In the genomic region with DNA sequence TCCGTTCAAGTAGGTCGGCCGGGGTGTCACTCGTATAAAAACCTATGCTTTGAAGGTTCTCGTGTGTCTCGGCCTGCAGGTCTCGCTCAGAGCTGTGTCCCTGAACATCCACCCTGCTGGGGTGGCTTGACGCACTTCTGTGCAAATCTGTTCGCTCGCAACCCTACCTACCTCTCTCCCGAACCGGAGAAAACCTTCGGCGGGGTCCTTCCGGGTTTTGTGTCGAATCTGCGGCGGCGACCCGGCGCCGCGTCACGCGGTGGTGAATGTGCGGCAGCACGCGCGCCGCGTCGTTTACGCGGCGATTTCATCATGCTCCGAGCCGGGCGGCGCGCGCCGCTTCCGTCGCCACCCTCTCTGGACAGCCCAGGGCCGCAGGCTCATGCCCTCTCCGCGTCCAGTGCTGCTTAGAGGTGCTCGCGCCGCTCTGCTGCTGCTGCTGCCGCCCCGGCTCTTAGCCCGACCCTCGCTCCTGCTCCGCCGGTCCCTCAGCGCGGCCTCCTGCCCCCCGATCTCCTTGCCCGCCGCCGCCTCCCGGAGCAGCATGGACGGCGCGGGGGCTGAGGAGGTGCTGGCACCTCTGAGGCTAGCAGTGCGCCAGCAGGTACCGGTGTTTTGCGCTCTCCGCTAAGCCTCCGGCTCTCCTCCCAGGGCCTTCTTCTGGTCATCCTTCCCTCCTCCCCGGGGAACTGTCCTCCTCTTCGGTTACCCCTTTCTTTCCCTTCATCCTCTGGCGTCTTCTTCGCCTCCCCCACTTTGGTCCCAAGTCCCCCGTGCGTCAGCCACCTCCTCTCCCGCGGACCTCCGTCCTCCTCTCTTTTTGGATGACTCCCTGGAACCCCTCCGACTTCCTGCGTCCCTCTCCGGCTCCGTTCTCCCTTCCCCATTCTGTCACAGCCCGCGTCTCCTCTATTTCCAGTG, we compare ENCODE assay signal across 8 cellular contexts. TPM values are rescaled to one million over a fixed set of nuclear protein-coding genes. Genes with fewer than 3 reads are reported as not detected.
DNase-seq lines count a peak whose midpoint lies in the region; ATAC-seq and TF ChIP-seq lines count a peak whose summit lies in the region.

A gene with protein sequence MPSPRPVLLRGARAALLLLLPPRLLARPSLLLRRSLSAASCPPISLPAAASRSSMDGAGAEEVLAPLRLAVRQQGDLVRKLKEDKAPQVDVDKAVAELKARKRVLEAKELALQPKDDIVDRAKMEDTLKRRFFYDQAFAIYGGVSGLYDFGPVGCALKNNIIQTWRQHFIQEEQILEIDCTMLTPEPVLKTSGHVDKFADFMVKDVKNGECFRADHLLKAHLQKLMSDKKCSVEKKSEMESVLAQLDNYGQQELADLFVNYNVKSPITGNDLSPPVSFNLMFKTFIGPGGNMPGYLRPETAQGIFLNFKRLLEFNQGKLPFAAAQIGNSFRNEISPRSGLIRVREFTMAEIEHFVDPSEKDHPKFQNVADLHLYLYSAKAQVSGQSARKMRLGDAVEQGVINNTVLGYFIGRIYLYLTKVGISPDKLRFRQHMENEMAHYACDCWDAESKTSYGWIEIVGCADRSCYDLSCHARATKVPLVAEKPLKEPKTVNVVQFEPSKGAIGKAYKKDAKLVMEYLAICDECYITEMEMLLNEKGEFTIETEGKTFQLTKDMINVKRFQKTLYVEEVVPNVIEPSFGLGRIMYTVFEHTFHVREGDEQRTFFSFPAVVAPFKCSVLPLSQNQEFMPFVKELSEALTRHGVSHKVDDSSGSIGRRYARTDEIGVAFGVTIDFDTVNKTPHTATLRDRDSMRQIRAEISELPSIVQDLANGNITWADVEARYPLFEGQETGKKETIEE (plus strand): TSS at position 339 of the 921 bp plus-strand sequence. CDS start 44 bp downstream, at position 383.

- peaks cover 16 to 25% (median 24%) of the 10 kb centered on the region in 3 donors for H3K4me1 ChIP-seq in skeletal muscle tissue (ENCODE audit: control insufficient read depth in 3 of 3, insufficient read depth in 3 of 3, low read length in 3 of 3)

- TF ChIP-seq CTCF in VCaP (conservative IDR thresholded peaks at IDR 0.05), result no peak

- no peaks in the 10 kb centered on the region for H3K27me3 ChIP-seq in skeletal muscle tissue (ENCODE audit: control insufficient read depth in 3 of 3, insufficient read depth in 3 of 3, low read length in 3 of 3)

- peak within 1 kb of the TSS; percentile 97 to 100 (median 97) for H3K9ac ChIP-seq in skeletal muscle tissue (ENCODE audit: low read depth in 1 of 3, low read length in 3 of 3)

- peak within 1 kb of the TSS; percentile 80 for H3K4me3 ChIP-seq in iPS-18c (ENCODE audit: insufficient read depth, low read depth, low read length)
- H3K4me3 ChIP-seq in skeletal muscle tissue (ENCODE audit: low read length in 3 of 3), result peak within 1 kb of the TSS; percentile 97 to 99 (median 97)

- ATAC-seq in GM18870 (IDR thresholded peaks at IDR 0.05; ENCODE audit: unreplicated experiment) (peak; percentile 64), HG03108 (IDR thresholded peaks at IDR 0.05; ENCODE audit: unreplicated experiment) (peak; percentile 88)

- peaks cover under 1 to 2% (median 1%) of the 10 kb centered on the region in 3 donors for H3K36me3 ChIP-seq in skeletal muscle tissue (ENCODE audit: control insufficient read depth in 3 of 3, insufficient read depth in 3 of 3, low read length in 3 of 3)

- in situ Hi-C loops in ACHN (cut with HindIII; ENCODE audit: low pct_ligation_motif_present, low pct_unique_long_range_greater_than_20kb, low sequenced_read_pairs) (no loop called here), T47D (cut with HindIII; ENCODE audit: low pct_unique_long_range_greater_than_20kb, low sequenced_read_pairs) (no loop called here)

- H3K9me3 ChIP-seq in iPS-18c (ENCODE audit: control insufficient read depth, insufficient read depth, low read length) (no peaks in the 10 kb centered on the region), skeletal muscle tissue (ENCODE audit: control insufficient read depth in 3 of 3, low read length in 3 of 3) (no peaks in the 10 kb centered on the region)

- H3K27ac ChIP-seq in VCaP, result peak within 1 kb of the TSS; percentile 92
- peak within 1 kb of the TSS; percentile 92 for H3K27ac ChIP-seq in skeletal muscle tissue (ENCODE audit: low read depth, low read length)

- DNase-seq in ACHN (peak; percentile 96), NCI-H2196 treated with DMSO at 0.1 percent for 48 hours (lab: John Stamatoyannopoulos, UW; ENCODE audit: unreplicated experiment) (peak; percentile 52), T47D (ENCODE audit: low read depth in 1 of 2, low spot score in 1 of 2) (peak; percentile 80 to 95)

RNA-seq across cellular contexts. Expression of the gene that starts here (rescaled TPM):
- 41.2 TPM for total RNA-seq in skeletal muscle tissue

Comparison
In these comparisons a context has a peak if more than half of its experiments do, and no peak if none do; other contexts are left out.
1. Peak in every context shown above with its lines: DNase-seq, ATAC-seq, H3K4me3 ChIP-seq and H3K27ac ChIP-seq.